Comparison of ENCODE assay signal across 11 cellular contexts in genomic region chr3:157064402-157064801, GRCh38.
DNase-seq lines count a peak whose midpoint lies in the region; ATAC-seq, FAIRE-seq and TF ChIP-seq lines count a peak whose summit lies in the region.
"Had no signal": no experiment of that assay in that cellular context is flagged by ENCODE, and none has a peak within 500 bp of the region (broad histone marks: within the 10 kb centered on the region; RNA-seq: fewer than 3 reads in every experiment).

No MANE protein-coding gene starts in this region.

- intact Hi-C loops in K562 (cut with micrococcal nuclease), result no loop called here

- no peak overlapping the region; a peak in 1 of 4 replicates for H3K9ac ChIP-seq in K562 (ENCODE audit: insufficient read depth in 1 of 2, low read depth in 2 of 2, low read length in 2 of 2)
- H3K9ac ChIP-seq: BLaER1 treated with 17β-estradiol and CSF1 and Interleukin-3, amounts not matched to agents 10 nM and 100 nM had no signal

- H3K4me1 ChIP-seq in K562 (replicated peaks in 1 of 2; ENCODE audit: control insufficient read depth in 2 of 2, insufficient read depth in 2 of 2, low read length in 2 of 2), result no peaks in the 10 kb centered on the region; a peak in 3 of 5 replicates

- no peak for DNase-seq in GM12891 (ENCODE audit: insufficient read length, low spot score)
- no peak for DNase-seq in K562 (ENCODE audit: extremely low read depth in 1 of 4, low spot score in 3 of 4)
- no peak for DNase-seq in putamen (ENCODE audit: low spot score)
- DNase-seq in activated naive CD4-positive, alpha-beta T cell treated with anti-CD3 and anti-CD28 coated beads, Interleukin-2, amount 50 U/mL, for 16 hours, result no peak
- DNase-seq in GM19238 (ENCODE audit: insufficient read length, low spot score), result no peak
- DNase-seq in NCI-H2081 treated with DMSO at 0.1 percent for 48 hours (lab: John Stamatoyannopoulos, UW), result no peak

- in situ Hi-C loops in K562 (cut with MboI), result no loop called here

- BruUV-seq in K562 (replicated peaks; lab: Mats Ljungman, UMichigan), result no TSS peak

- ATAC-seq in GM21381 (IDR thresholded peaks at IDR 0.05; ENCODE audit: unreplicated experiment) (peak; percentile 72), HG03175 (IDR thresholded peaks at IDR 0.05; ENCODE audit: unreplicated experiment) (peak; percentile 80), K562 (peak; percentile 24; the same call in 2 of the 3 replicates)

- no peak overlapping the region for H3K4me3 ChIP-seq in K562
- H3K4me3 ChIP-seq: BLaER1 treated with 17β-estradiol and CSF1 and Interleukin-3, amounts not matched to agents 10 nM and 100 nM; tibial nerve had no signal

- H3K27ac ChIP-seq in K562 (ENCODE audit: extremely low read depth, low read depth, low read length), result no peak overlapping the region
- H3K27ac ChIP-seq: HL-60 had no signal

- H3K9me3 ChIP-seq in K562 (replicated peaks; ENCODE audit: control insufficient read depth, insufficient read depth, low read depth, low read length), result no peaks in the 10 kb centered on the region
- H3K9me3 ChIP-seq: BLaER1 treated with 17β-estradiol and CSF1 and Interleukin-3, amounts not matched to agents 10 nM and 100 nM; tibial nerve had no signal

- CTCF ChIA-PET in K562 (lab: Yijun Ruan, JAX; ENCODE audit: low intra/inter-chr PET ratio), result no interaction called here

- H3K36me3 ChIP-seq in K562 (ENCODE audit: control insufficient read depth, insufficient read depth, low read length), result no peaks in the 10 kb centered on the region
- H3K36me3 ChIP-seq: BLaER1 treated with 17β-estradiol and CSF1 and Interleukin-3, amounts not matched to agents 10 nM and 100 nM; tibial nerve had no signal

- TF ChIP-seq RAD21 in K562 (CRISPR knock-in tag; conservative IDR thresholded peaks at IDR 0.05 in 1 of 2, IDR thresholded peaks at IDR 0.05 in 1 of 2), result no peak

- no peak for TF ChIP-seq EP300 in K562 (IDR thresholded peaks at IDR 0.05; ENCODE audit: low read length)

- WGBS in K562 (ENCODE audit: insufficient coverage, low coverage, missing lambda C conversion rate), result 24% methylated on average over 7 of the region's 7 CpGs

- TF ChIP-seq POLR2A in GM12891 (IDR thresholded peaks at IDR 0.05; ENCODE audit: low read depth, low read length) (no peak), K562 (conservative IDR thresholded peaks at IDR 0.05) (no peak)

- no peaks in the 10 kb centered on the region for H4K20me1 ChIP-seq in K562 (replicated peaks; ENCODE audit: control insufficient read depth, insufficient read depth, low read length)
- H4K20me1 ChIP-seq: BLaER1 treated with 17β-estradiol and CSF1 and Interleukin-3, amounts not matched to agents 10 nM and 100 nM had no signal

- POLR2A ChIA-PET in K562 (lab: Yijun Ruan, JAX), result interaction anchor here (1.2 to 1.6 kb wide), 2 partner anchors 24 to 382 kb away, joined by 3 read pairs; no protein-coding TSS in a partner anchor

- H3K4me2 ChIP-seq in K562 (ENCODE audit: insufficient read depth, low read length), result no peak overlapping the region

- H3K79me2 ChIP-seq in K562 (ENCODE audit: control insufficient read depth, insufficient read depth, low read length), result no peaks in the 10 kb centered on the region

- FAIRE-seq in GM12891 (lab: Jason Lieb, UNC), result peak; percentile 74
- FAIRE-seq in K562 (lab: Jason Lieb, UNC), result no peak

- no peaks in the 10 kb centered on the region for H3K9me1 ChIP-seq in K562 (ENCODE audit: control insufficient read depth, insufficient read depth, low read length)

- no peak overlapping the region; the same call in 1 of the 2 replicates for H2AFZ ChIP-seq in K562 (ENCODE audit: low read depth, low read length)

- H3K27me3 ChIP-seq in K562 (ENCODE audit: control insufficient read depth in 2 of 2, insufficient read depth in 2 of 2, low read length in 2 of 2), result no peaks in the 10 kb centered on the region
- H3K27me3 ChIP-seq: BLaER1 treated with 17β-estradiol and CSF1 and Interleukin-3, amounts not matched to agents 10 nM and 100 nM; tibial nerve had no signal

- no peak for TF ChIP-seq CTCF in K562 (IDR thresholded peaks at IDR 0.05 in 2 of 3, conservative IDR thresholded peaks at IDR 0.05 in 1 of 3; ENCODE audit: insufficient read depth in 2 of 3, low read depth in 1 of 3, low read length in 3 of 3)

TF ChIP-seq in GM12891, 5 proteins besides CTCF, POLR2A, EP300 and RAD21:
- no peak for TF ChIP-seq PAX5 (IDR thresholded peaks at IDR 0.05; ENCODE audit: insufficient read depth, low read length, severe bottlenecking)
- TF ChIP-seq SPI1 (IDR thresholded peaks at IDR 0.05; ENCODE audit: low read depth, low read length), result peak; percentile 99
- no peak for TF ChIP-seq POU2F2 (IDR thresholded peaks at IDR 0.05; ENCODE audit: low read depth, low read length)

TF ChIP-seq in K562, 482 proteins besides CTCF, POLR2A, EP300 and RAD21:
- 0 out of 2 replicates have a peak, but pooled peaks have one; percentile 28 for TF ChIP-seq ZNF766 (CRISPR knock-in tag; conservative IDR thresholded peaks at IDR 0.05)
- TF ChIP-seq SPI1 (IDR thresholded peaks at IDR 0.05; ENCODE audit: borderline replicate concordance, low read depth, low read length), result peak; percentile 88; the same call in 1 of the 2 replicates
- no peak for TF ChIP-seq PRMT5 (CRISPR knock-in tag; IDR thresholded peaks at IDR 0.05)
- no peak for TF ChIP-seq ETV5 (CRISPR knock-in tag; IDR thresholded peaks at IDR 0.05; ENCODE audit: low read depth)
- TF ChIP-seq TEAD2 (tag; IDR thresholded peaks at IDR 0.05), result peak; percentile 33; the same call in 1 of the 2 replicates
- TF ChIP-seq ZBTB11 (CRISPR knock-in tag; IDR thresholded peaks at IDR 0.05), result 0 out of 6 replicates have a peak, but pooled peaks of 1 of the 3 experiments have one; percentile 25
- TF ChIP-seq CTBP1 (IDR thresholded peaks at IDR 0.05; ENCODE audit: borderline replicate concordance), result peak; percentile 63; the same call in 1 of the 2 replicates
- no peak for TF ChIP-seq CUX1 (CRISPR knock-in tag; IDR thresholded peaks at IDR 0.05)
- TF ChIP-seq ZNF583 (CRISPR knock-in tag; IDR thresholded peaks at IDR 0.05), result peak; percentile 40; the same call in 1 of the 2 replicates
- no peak for TF ChIP-seq CHD2 (IDR thresholded peaks at IDR 0.05; ENCODE audit: low read depth, low read length)
TF ChIP-seq in K562: peak in this region for 6.

Comparison
In these comparisons a context has a peak if more than half of its experiments do, and no peak if none do; other contexts are left out.
1. ATAC-seq: peak in every context shown above with its lines; median percentile 80 in HG03175; 72 in GM21381; 24 in K562.